ENCODE assay signal across 9 cellular contexts in genomic region chr19:50618379-50618778, GRCh38. TPM values are rescaled to one million over a fixed set of nuclear protein-coding genes. Genes with fewer than 3 reads are reported as not detected.
"Had no signal": no experiment of that assay in that cellular context is flagged by ENCODE, and none has a peak within 500 bp of the region (broad histone marks: within the 10 kb centered on the region; RNA-seq: fewer than 3 reads in every experiment).

No MANE protein-coding gene starts in this region.

RNA-seq across cellular contexts. Expression of gene SYT3, which starts 21.3 kb away (rescaled TPM):
- total RNA-seq: activated CD4-positive, alpha-beta memory T cell treated with anti-CD3 and anti-CD28 coated beads, Interleukin-2, amount 10 ng/mL, durations not matched to agents 7 days and 5 days; activated CD4-positive, alpha-beta T cell treated with anti-CD3 and anti-CD28 coated beads, Interleukin-2, amount 10 ng/mL, durations not matched to agents 7 days and 5 days; activated CD8-positive, alpha-beta memory T cell treated with anti-CD3 and anti-CD28 coated beads, Interleukin-2, amount 10 ng/mL, durations not matched to agents 7 days and 5 days; activated CD8-positive, alpha-beta T cell treated with anti-CD3 and anti-CD28 coated beads, Interleukin-2, amount 10 ng/mL, durations not matched to agents 7 days and 5 days; activated T-helper 2 cell treated with anti-CD3 and anti-CD28 coated beads, Interferon-gamma antibody, Interleukin-2, Interleukin-4, amounts not matched to agents 10 μg/mL and 5 μg/mL and 100 μg/mL, durations not matched to agents 14 hours and 24 hours and 36 hours; bronchial epithelial cell had no signal

RNA-seq across cellular contexts. Expression of gene C19orf81, which starts 30.9 kb away (rescaled TPM):
- total RNA-seq: activated CD4-positive, alpha-beta memory T cell treated with anti-CD3 and anti-CD28 coated beads, Interleukin-2, amount 10 ng/mL, durations not matched to agents 7 days and 5 days; activated CD4-positive, alpha-beta T cell treated with anti-CD3 and anti-CD28 coated beads, Interleukin-2, amount 10 ng/mL, durations not matched to agents 7 days and 5 days; activated CD8-positive, alpha-beta T cell treated with anti-CD3 and anti-CD28 coated beads, Interleukin-2, amount 10 ng/mL, durations not matched to agents 7 days and 5 days; activated T-helper 2 cell treated with anti-CD3 and anti-CD28 coated beads, Interferon-gamma antibody, Interleukin-2, Interleukin-4, amounts not matched to agents 10 μg/mL and 5 μg/mL and 100 μg/mL, durations not matched to agents 14 hours and 24 hours and 36 hours; ascending aorta; bronchial epithelial cell had no signal

RNA-seq across cellular contexts. Expression of gene LRRC4B, which starts 50.1 kb away (rescaled TPM):
- total RNA-seq: activated CD4-positive, alpha-beta memory T cell treated with anti-CD3 and anti-CD28 coated beads, Interleukin-2, amount 10 ng/mL, durations not matched to agents 7 days and 5 days; activated CD4-positive, alpha-beta T cell treated with anti-CD3 and anti-CD28 coated beads for 36 hours; activated CD4-positive, alpha-beta T cell treated with anti-CD3 and anti-CD28 coated beads, Interleukin-2, amount 10 ng/mL, durations not matched to agents 7 days and 5 days; activated CD8-positive, alpha-beta memory T cell treated with anti-CD3 and anti-CD28 coated beads, Interleukin-2, amount 10 ng/mL, durations not matched to agents 7 days and 5 days; activated CD8-positive, alpha-beta T cell treated with anti-CD3 and anti-CD28 coated beads, Interleukin-2, amount 10 ng/mL, durations not matched to agents 7 days and 5 days; activated naive CD8-positive, alpha-beta T cell treated with anti-CD3 and anti-CD28 coated beads, Interleukin-2, amount 10 ng/mL, durations not matched to agents 7 days and 5 days; activated T-helper 2 cell treated with anti-CD3 and anti-CD28 coated beads, Interferon-gamma antibody, Interleukin-2, Interleukin-4, amounts not matched to agents 10 μg/mL and 5 μg/mL and 100 μg/mL, durations not matched to agents 14 hours and 24 hours and 36 hours; bronchial epithelial cell had no signal
